18 cellular contexts compared by ENCODE assay signal in the genomic region with DNA sequence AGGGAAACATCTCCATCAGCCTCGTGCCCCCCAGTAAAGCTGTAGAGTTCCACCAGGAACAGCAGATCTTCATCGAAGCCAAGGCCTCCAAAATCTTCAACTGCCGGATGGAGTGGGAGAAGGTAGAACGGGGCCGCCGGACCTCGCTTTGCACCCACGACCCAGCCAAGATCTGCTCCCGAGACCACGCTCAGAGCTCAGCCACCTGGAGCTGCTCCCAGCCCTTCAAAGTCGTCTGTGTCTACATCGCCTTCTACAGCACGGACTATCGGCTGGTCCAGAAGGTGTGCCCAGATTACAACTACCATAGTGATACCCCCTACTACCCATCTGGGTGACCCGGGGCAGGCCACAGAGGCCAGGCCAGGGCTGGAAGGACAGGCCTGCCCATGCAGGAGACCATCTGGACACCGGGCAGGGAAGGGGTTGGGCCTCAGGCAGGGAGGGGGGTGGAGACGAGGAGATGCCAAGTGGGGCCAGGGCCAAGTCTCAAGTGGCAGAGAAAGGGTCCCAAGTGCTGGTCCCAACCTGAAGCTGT. TPM values are rescaled to one million over a fixed set of nuclear protein-coding genes. Genes with fewer than 3 reads are reported as not detected.
DNase-seq lines count a peak whose midpoint lies in the region; ATAC-seq, FAIRE-seq and TF ChIP-seq lines count a peak whose summit lies in the region.
"Had no signal": no experiment of that assay in that cellular context is flagged by ENCODE, and none has a peak within 500 bp of the region (broad histone marks: within the 10 kb centered on the region; RNA-seq: fewer than 3 reads in every experiment).

No MANE protein-coding gene starts in this region.

- intact Hi-C loops in ascending aorta (cut with DNase I), result loop anchor here (5.0 kb wide), 2 partner anchors 33 to 48 kb away; no protein-coding TSS in a partner anchor
- intact Hi-C loops in kidney (cut with DNase I), result no loop called here
- intact Hi-C loops in body of pancreas (cut with DNase I), result loop anchor here (10.0 kb wide), 1 partner anchor 426 kb away; no protein-coding TSS in a partner anchor

- H3K36me3 ChIP-seq in ascending aorta (peaks cover 13 to 22% of the 10 kb centered on the region in 2 donors), kidney (ENCODE audit: control insufficient read depth in 1 of 2, insufficient read depth in 2 of 2, low read length in 2 of 2) (no peaks in the 10 kb centered on the region), thoracic aorta (peaks cover 7% of the 10 kb centered on the region), body of pancreas (replicated peaks in 1 of 2; ENCODE audit: insufficient read depth in 1 of 2, low read depth in 2 of 2) (no peaks in the 10 kb centered on the region)
- H3K36me3 ChIP-seq: BLaER1 treated with 17β-estradiol and CSF1 and Interleukin-3, amounts not matched to agents 10 nM and 100 nM; HAP-1 had no signal

- 73 to 78% methylated on average over 11 to 17 of the region's 17 CpGs for WGBS in body of pancreas, 2 donors

- TF ChIP-seq CTCF in ascending aorta (IDR thresholded peaks at IDR 0.05) (no peak), kidney (IDR thresholded peaks at IDR 0.05; ENCODE audit: borderline replicate concordance, extremely low read depth, insufficient read depth) (no peak), thoracic aorta (IDR thresholded peaks at IDR 0.05) (no peak), body of pancreas (IDR thresholded peaks at IDR 0.05) (no peak)

- H3K4me3 ChIP-seq in ascending aorta (peak overlapping the region in 1 of 2 donors; percentile 89), kidney (ENCODE audit: low read length in 2 of 2) (no peak overlapping the region), thoracic aorta (peak overlapping the region; percentile 95), body of pancreas (no peak overlapping the region)
- H3K4me3 ChIP-seq: BLaER1 treated with 17β-estradiol and CSF1 and Interleukin-3, amounts not matched to agents 10 nM and 100 nM; GM12878; GM23338; HAP-1 had no signal

- no peaks in the 10 kb centered on the region for H3K27me3 ChIP-seq in ascending aorta
- no peaks in the 10 kb centered on the region for H3K27me3 ChIP-seq in thoracic aorta (replicated peaks; ENCODE audit: insufficient read depth)
- H3K27me3 ChIP-seq in body of pancreas, result peaks cover 0 to 32% of the 10 kb centered on the region in 2 donors

- H3K9me3 ChIP-seq in ascending aorta (no peaks in the 10 kb centered on the region), kidney (ENCODE audit: control insufficient read depth in 1 of 2, low read length in 2 of 2) (no peaks in the 10 kb centered on the region), thoracic aorta (no peaks in the 10 kb centered on the region), body of pancreas (no peaks in the 10 kb centered on the region)
- H3K9me3 ChIP-seq: BLaER1 treated with 17β-estradiol and CSF1 and Interleukin-3, amounts not matched to agents 10 nM and 100 nM; HAP-1 had no signal

- H3K27ac ChIP-seq in ascending aorta, result peak overlapping the region; percentile 93 to 95
- no peak overlapping the region for H3K27ac ChIP-seq in kidney (ENCODE audit: low read depth in 2 of 2, low read length in 2 of 2)
- H3K27ac ChIP-seq in thoracic aorta, result peak overlapping the region; percentile 95 to 100
- H3K27ac ChIP-seq in body of pancreas, result no peak overlapping the region
- H3K27ac ChIP-seq: BLaER1 treated with 17β-estradiol and CSF1 and Interleukin-3, amounts not matched to agents 10 nM and 100 nM; HL-60 had no signal

- H3K4me3 Mint-ChIP-seq in activated naive CD4-positive, alpha-beta T cell treated with anti-CD3 and anti-CD28 coated beads, Interleukin-2, amount 50 U/mL, for 24 hours, result peak overlapping the region; percentile 6
- H3K4me3 Mint-ChIP-seq: CD4-positive, CD25-positive, alpha-beta regulatory T cell; GM23338; HFFc6 had no signal

- H3K4me1 ChIP-seq in ascending aorta, result peaks cover 17 to 59% of the 10 kb centered on the region in 2 donors
- H3K4me1 ChIP-seq in kidney (ENCODE audit: control insufficient read depth in 1 of 2, insufficient read depth in 1 of 2, low read depth in 1 of 2, low read length in 2 of 2), result peaks cover 0 to 8% of the 10 kb centered on the region in 2 donors
- peaks cover 33 to 78% of the 10 kb centered on the region in 2 donors for H3K4me1 ChIP-seq in thoracic aorta (ENCODE audit: control insufficient read depth in 1 of 2, low read depth in 2 of 2)
- H3K4me1 ChIP-seq in body of pancreas, result peaks cover 21% of the 10 kb centered on the region

- no peak for ATAC-seq in thoracic aorta (ENCODE audit: insufficient number of reproducible peaks, low FRiP score, low read depth)
- ATAC-seq in HG02610 (IDR thresholded peaks at IDR 0.05; ENCODE audit: unreplicated experiment), result no peak
- ATAC-seq in body of pancreas, result no peak
- ATAC-seq: GM23338 had no signal

- H3K9me3 Mint-ChIP-seq in activated naive CD4-positive, alpha-beta T cell treated with anti-CD3 and anti-CD28 coated beads, Interleukin-2, amount 50 U/mL, for 24 hours, result no peaks in the 10 kb centered on the region
- H3K9me3 Mint-ChIP-seq: GM23338, HFFc6 had no signal

- DNase-seq in activated naive CD4-positive, alpha-beta T cell treated with Interleukin-2 at 50 U/mL for 16 hours, result no peak
- no peak for DNase-seq in ascending aorta (ENCODE audit: low spot score in 2 of 2)
- DNase-seq in kidney, result peak; percentile 58
- no peak for DNase-seq in thoracic aorta (ENCODE audit: low spot score)
- no peak for DNase-seq in body of pancreas
- no peak for DNase-seq in NCI-H146 (lab: John Stamatoyannopoulos, UW)
- DNase-seq: 8988T; AML-193; CD4-positive, CD25-positive, alpha-beta regulatory T cell; HFFc6 had no signal

- H3K27ac Mint-ChIP-seq in activated naive CD4-positive, alpha-beta T cell treated with anti-CD3 and anti-CD28 coated beads, Interleukin-2, amount 50 U/mL, for 24 hours, result no peak overlapping the region
- H3K27ac Mint-ChIP-seq: CD4-positive, CD25-positive, alpha-beta regulatory T cell; GM23338; HFFc6 had no signal

- peaks cover 3% of the 10 kb centered on the region for H3K4me1 Mint-ChIP-seq in activated naive CD4-positive, alpha-beta T cell treated with anti-CD3 and anti-CD28 coated beads, Interleukin-2, amount 50 U/mL, for 24 hours

- H3K9ac ChIP-seq in kidney (ENCODE audit: low read length in 2 of 2), result no peak overlapping the region
- H3K9ac ChIP-seq: BLaER1 treated with 17β-estradiol and CSF1 and Interleukin-3, amounts not matched to agents 10 nM and 100 nM had no signal

- no peak for FAIRE-seq in kidney (lab: Jason Lieb, UNC)
- FAIRE-seq: GM12878 had no signal

- TF ChIP-seq POLR2A in body of pancreas (IDR thresholded peaks at IDR 0.05), result no peak

- H3K36me3 Mint-ChIP-seq in activated naive CD4-positive, alpha-beta T cell treated with anti-CD3 and anti-CD28 coated beads, Interleukin-2, amount 50 U/mL, for 24 hours, result no peaks in the 10 kb centered on the region
- H3K36me3 Mint-ChIP-seq: CD4-positive, CD25-positive, alpha-beta regulatory T cell had no signal

- peaks cover 14% of the 10 kb centered on the region for H3K27me3 Mint-ChIP-seq in activated naive CD4-positive, alpha-beta T cell treated with anti-CD3 and anti-CD28 coated beads, Interleukin-2, amount 50 U/mL, for 24 hours

RNA-seq across cellular contexts. Expression of gene NXPH3, which starts 3.4 kb away (rescaled TPM):
- total RNA-seq in ascending aorta, result 30.3 TPM
- 0.98 TPM for total RNA-seq in kidney
- polyA plus RNA-seq in kidney (ENCODE audit: insufficient read depth, low read depth, low replicate concordance), result 1.2 TPM
- total RNA-seq in thoracic aorta, result 100 to 1,000 TPM in 1 of 2 donors, 10 to 100 TPM in 1; 61.7 to 131 TPM
- total RNA-seq in body of pancreas, result under 1 TPM; 0.78 to 0.99 TPM
- total RNA-seq: CD4-positive, CD25-positive, alpha-beta regulatory T cell; Daoy had no signal
- polyA plus RNA-seq: CD4-positive, CD25-positive, alpha-beta regulatory T cell had no signal

Comparison
In these comparisons a context has a peak if more than half of its experiments do, and no peak if none do; other contexts are left out.
1. H3K27ac ChIP-seq: peak in ascending aorta (2 of 2) and thoracic aorta (2 of 2); none in kidney (0 of 2) and body of pancreas (0 of 4).
2. RNA of gene NXPH3, which starts 3.4 kb away (total RNA-seq): 61.7 to 131 TPM in thoracic aorta and 30.3 TPM in ascending aorta (single experiment); 0.78 to 0.99 TPM in body of pancreas and 0.98 TPM in kidney (single experiment); every median in the first group is over 10 times any median in the second.